Comparison of ENCODE assay signal across 10 cellular contexts in genomic region chrX:86181325-86181724, GRCh38. TPM values are rescaled to one million over a fixed set of nuclear protein-coding genes. Genes with fewer than 3 reads are reported as not detected.
"Had no signal": no experiment of that assay in that cellular context is flagged by ENCODE, and none has a peak within 500 bp of the region (broad histone marks: within the 10 kb centered on the region; RNA-seq: fewer than 3 reads in every experiment).

No MANE protein-coding gene starts in this region.

RNA-seq across cellular contexts. Expression of gene DACH2, which starts 33.1 kb away (rescaled TPM):
- total RNA-seq: activated naive CD4-positive, alpha-beta T cell treated with anti-CD3 and anti-CD28 coated beads for 36 hours; activated naive CD4-positive, alpha-beta T cell treated with anti-CD3 and anti-CD28 coated beads, Interleukin-2, amount 50 U/mL, for 72 hours; activated naive CD8-positive, alpha-beta T cell treated with anti-CD3 and anti-CD28 coated beads for 36 hours; activated naive CD8-positive, alpha-beta T cell treated with anti-CD3 and anti-CD28 coated beads, Interleukin-2, amount 10 ng/mL, durations not matched to agents 7 days and 5 days; activated T-cell treated with anti-CD3 and anti-CD28 coated beads, Interleukin-2, amount 50 U/mL, for 4 hours; activated T-helper 1 cell treated with anti-CD3 and anti-CD28 coated beads, Interleukin-12 subunit alpha, Interleukin-12 subunit beta, Interleukin-2, Interleukin-4 antibody, amounts not matched to agents 30 ng/mL and 10 ng/mL and 1 ng/mL, durations not matched to agents 14 hours and 24 hours and 36 hours; activated T-helper 17 cell treated with anti-CD3 and anti-CD28 coated beads, Interleukin-2, amount 50 U/mL, for 72 hours; activated T-helper 2 cell treated with anti-CD3 and anti-CD28 coated beads, Interferon-gamma antibody, Interleukin-2, Interleukin-4, amounts not matched to agents 10 μg/mL and 5 μg/mL and 100 μg/mL, durations not matched to agents 14 hours and 24 hours and 36 hours; ascending aorta; cardiac septum had no signal
